ENCODE assay signal across 9 cellular contexts in genomic region chr7:76260171-76260703, GRCh38. TPM values are rescaled to one million over a fixed set of nuclear protein-coding genes. Genes with fewer than 3 reads are reported as not detected.
DNase-seq lines count a peak whose midpoint lies in the region; ATAC-seq lines count a peak whose summit lies in the region.
"Had no signal": no experiment of that assay in that cellular context is flagged by ENCODE, and none has a peak within 500 bp of the region (broad histone marks: within the 10 kb centered on the region; RNA-seq: fewer than 3 reads in every experiment).

No MANE protein-coding gene starts in this region.

- no peaks in the 10 kb centered on the region for H3K36me3 Mint-ChIP-seq in activated T-helper 2 cell treated with anti-CD3 and anti-CD28 coated beads, Interferon-gamma antibody, Interleukin-2, Interleukin-4, amounts not matched to agents 10 μg/mL and 5 μg/mL and 100 μg/mL, durations not matched to agents 14 hours and 24 hours and 36 hours (ENCODE audit: low read depth)

- H3K27me3 Mint-ChIP-seq in activated T-helper 2 cell treated with anti-CD3 and anti-CD28 coated beads, Interferon-gamma antibody, Interleukin-2, Interleukin-4, amounts not matched to agents 10 μg/mL and 5 μg/mL and 100 μg/mL, durations not matched to agents 14 hours and 24 hours and 36 hours (ENCODE audit: low read depth) = peaks cover 21% of the 10 kb centered on the region

- H3K27ac Mint-ChIP-seq in activated T-helper 2 cell treated with anti-CD3 and anti-CD28 coated beads, Interferon-gamma antibody, Interleukin-2, Interleukin-4, amounts not matched to agents 10 μg/mL and 5 μg/mL and 100 μg/mL, durations not matched to agents 14 hours and 24 hours and 36 hours = no peak overlapping the region

- H3K9me3 Mint-ChIP-seq in activated T-helper 2 cell treated with anti-CD3 and anti-CD28 coated beads, Interferon-gamma antibody, Interleukin-2, Interleukin-4, amounts not matched to agents 10 μg/mL and 5 μg/mL and 100 μg/mL, durations not matched to agents 14 hours and 24 hours and 36 hours = no peaks in the 10 kb centered on the region

- no peaks in the 10 kb centered on the region for H3K9me3 ChIP-seq in iPS-18c (ENCODE audit: control insufficient read depth, insufficient read depth, low read length)

- peak; percentile 42 for DNase-seq in ELR (ENCODE audit: low read depth)
- peak; percentile 29 for DNase-seq in NCI-H460 (ENCODE audit: extremely low read depth, low read depth)
- DNase-seq in activated T-helper 2 cell treated with anti-CD3 and anti-CD28 coated beads, Interferon-gamma antibody, Interleukin-2, Interleukin-4, amounts not matched to agents 10 μg/mL and 5 μg/mL and 100 μg/mL, durations not matched to agents 14 hours and 24 hours and 36 hours (ENCODE audit: low spot score) = peak; percentile 21
- DNase-seq in stimulated activated CD8-positive, alpha-beta memory T cell treated with anti-CD3 and anti-CD28 coated beads, Interleukin-12 subunit alpha, Interleukin-12 subunit beta, amount 100 ng/mL, for 1 hour (ENCODE audit: low read depth) = peak; percentile 8
- DNase-seq in medulla oblongata (ENCODE audit: extremely low spot score) = no peak

- H3K4me3 Mint-ChIP-seq in activated T-helper 2 cell treated with anti-CD3 and anti-CD28 coated beads, Interferon-gamma antibody, Interleukin-2, Interleukin-4, amounts not matched to agents 10 μg/mL and 5 μg/mL and 100 μg/mL, durations not matched to agents 14 hours and 24 hours and 36 hours (ENCODE audit: low read depth) = no peak overlapping the region

- intact Hi-C loops in activated T-helper 2 cell treated with anti-CD3 and anti-CD28 coated beads, Interferon-gamma antibody, Interleukin-2, Interleukin-4, amounts not matched to agents 10 μg/mL and 5 μg/mL and 100 μg/mL, durations not matched to agents 14 hours and 24 hours and 36 hours (cut with micrococcal nuclease) = loop anchor here (1.0 kb wide), 1 partner anchor 25 kb away; no protein-coding TSS in a partner anchor

- no peaks in the 10 kb centered on the region for H3K4me1 Mint-ChIP-seq in activated T-helper 2 cell treated with anti-CD3 and anti-CD28 coated beads, Interferon-gamma antibody, Interleukin-2, Interleukin-4, amounts not matched to agents 10 μg/mL and 5 μg/mL and 100 μg/mL, durations not matched to agents 14 hours and 24 hours and 36 hours (ENCODE audit: low read depth)

- no peak for ATAC-seq in GM19328 (IDR thresholded peaks at IDR 0.05; ENCODE audit: unreplicated experiment)
- ATAC-seq in HG02588 (IDR thresholded peaks at IDR 0.05; ENCODE audit: unreplicated experiment) = no peak

- peak overlapping the region; percentile 2 for H3K4me3 ChIP-seq in iPS-18c (ENCODE audit: insufficient read depth, low read depth, low read length)
- H3K4me3 ChIP-seq: lung had no signal

RNA-seq across cellular contexts. Expression of gene HSPB1, which starts 42.2 kb away (rescaled TPM):
- 24.9 and 26.3 TPM in 2 replicates for total RNA-seq in NCI-H460 (2014; rRNA removed; shearing (Covaris generic))
- 23.8 and 48.8 TPM in 2 replicates for polyA plus RNA-seq in NCI-H460 (2014; cell fraction: nucleus; rRNA removed)
- total RNA-seq in activated T-helper 2 cell treated with anti-CD3 and anti-CD28 coated beads, Interferon-gamma antibody, Interleukin-2, Interleukin-4, amounts not matched to agents 10 μg/mL and 5 μg/mL and 100 μg/mL, durations not matched to agents 14 hours and 24 hours and 36 hours = 116 and 131 TPM in 2 replicates

RNA-seq across cellular contexts. Expression of gene SRRM3, which starts 58.5 kb away (rescaled TPM):
- 2.9 and 3.1 TPM in 2 replicates for total RNA-seq in NCI-H460 (2014; rRNA removed; shearing (Covaris generic))
- 1.1 and 1.6 TPM in 2 replicates for polyA plus RNA-seq in NCI-H460 (2014; cell fraction: nucleus; rRNA removed)
- total RNA-seq in activated T-helper 2 cell treated with anti-CD3 and anti-CD28 coated beads, Interferon-gamma antibody, Interleukin-2, Interleukin-4, amounts not matched to agents 10 μg/mL and 5 μg/mL and 100 μg/mL, durations not matched to agents 14 hours and 24 hours and 36 hours = 0.11 and 0.23 TPM in 2 replicates
